In the genomic region with DNA sequence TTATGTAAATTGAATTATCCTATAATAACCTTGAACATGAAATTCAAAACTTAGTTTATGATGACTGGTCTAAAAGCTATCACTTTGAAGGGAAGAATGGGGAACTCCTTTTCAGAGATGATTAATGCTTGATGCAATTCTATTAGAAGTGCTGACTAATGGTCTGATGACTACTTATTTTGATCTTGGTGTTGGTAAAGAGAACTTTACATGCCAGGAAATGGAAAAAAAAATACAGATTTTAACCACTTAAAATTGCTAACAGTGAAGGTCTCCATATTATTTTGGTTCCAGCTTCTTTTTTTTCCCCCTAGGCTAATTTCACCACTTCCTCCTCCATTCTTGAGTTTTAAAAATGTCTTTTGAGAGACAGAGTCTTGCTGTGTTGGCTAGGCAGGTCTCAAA, we compare ENCODE assay signal across 11 cellular contexts. TPM values are rescaled to one million over a fixed set of nuclear protein-coding genes. Genes with fewer than 3 reads are reported as not detected.
A peak's percentile ranks its signal among the peaks of the same experiment; 100 is the strongest.
DNase-seq lines count a peak whose midpoint lies in the region; ATAC-seq and TF ChIP-seq lines count a peak whose summit lies in the region.
"Had no signal": no experiment of that assay in that cellular context is flagged by ENCODE, and none has a peak within 500 bp of the region (broad histone marks: within the 10 kb centered on the region; RNA-seq: fewer than 3 reads in every experiment).

No MANE protein-coding gene starts in this region.

- no peak for ATAC-seq in GM18907 (IDR thresholded peaks at IDR 0.05; ENCODE audit: unreplicated experiment)

- peak overlapping the region; percentile 58 for H3K27ac Mint-ChIP-seq in T-helper 2 cell treated with Interferon-gamma antibody and Interleukin-4, amounts not matched to agents 5 μg/mL and 100 μg/mL, for 36 hours

- no peak for DNase-seq in T-helper 2 cell treated with Interferon-gamma antibody and Interleukin-4, amounts not matched to agents 5 μg/mL and 100 μg/mL, for 36 hours (ENCODE audit: low spot score)
- no peak for DNase-seq in T-helper 2 cell
- DNase-seq in SJSA1 (ENCODE audit: low read depth in 1 of 2, low spot score in 2 of 2): peak in 1 of 2 experiments; percentile 21
- peak; percentile 83 to 86 for DNase-seq in erythroblast (lab: John Stamatoyannopoulos, UW)
- no peak for DNase-seq in NCI-H345 (lab: John Stamatoyannopoulos, UW)
- DNase-seq in HuH-7 (ENCODE audit: low spot score): no peak
- DNase-seq: C1 segment of cervical spinal cord, NCI-H2081 treated with DMSO at 0.1 percent for 48 hours, stomach had no signal

- TF ChIP-seq POLR2A in erythroblast (IDR thresholded peaks at IDR 0.05; ENCODE audit: low read length): peak; percentile 21

- no peak overlapping the region for H3K4me3 ChIP-seq in SJSA1
- H3K4me3 ChIP-seq in skin epidermis: no peak overlapping the region
- H3K4me3 ChIP-seq: stomach had no signal

- peak overlapping the region; percentile 18 for H3K4me3 Mint-ChIP-seq in T-helper 2 cell treated with Interferon-gamma antibody and Interleukin-4, amounts not matched to agents 5 μg/mL and 100 μg/mL, for 36 hours

- peaks cover 7% of the 10 kb centered on the region for H3K4me1 ChIP-seq in SJSA1 (replicated peaks)

- H3K27ac ChIP-seq in SJSA1: peak overlapping the region; percentile 23
- H3K27ac ChIP-seq in skin epidermis: peak overlapping the region in 15 of 21 experiments; percentile 1 to 81 (median 56)

- no peaks in the 10 kb centered on the region; the same call in 1 of the 2 replicates for H3K27me3 ChIP-seq in SJSA1 (replicated peaks)
- H3K27me3 ChIP-seq: stomach had no signal

- H3K36me3 Mint-ChIP-seq in T-helper 2 cell treated with Interferon-gamma antibody and Interleukin-4, amounts not matched to agents 5 μg/mL and 100 μg/mL, for 36 hours (ENCODE audit: low read depth): peaks cover 6% of the 10 kb centered on the region

- peaks cover 56% of the 10 kb centered on the region for H3K4me1 Mint-ChIP-seq in T-helper 2 cell treated with Interferon-gamma antibody and Interleukin-4, amounts not matched to agents 5 μg/mL and 100 μg/mL, for 36 hours (ENCODE audit: low read depth)

- H3K9me3 ChIP-seq in SJSA1 (replicated peaks): no peaks in the 10 kb centered on the region
- H3K9me3 ChIP-seq: stomach had no signal

- H3K36me3 ChIP-seq in SJSA1: no peaks in the 10 kb centered on the region
- H3K36me3 ChIP-seq: stomach had no signal

- H3K9me3 Mint-ChIP-seq in T-helper 2 cell treated with Interferon-gamma antibody and Interleukin-4, amounts not matched to agents 5 μg/mL and 100 μg/mL, for 36 hours: peaks cover 3% of the 10 kb centered on the region

- no peaks in the 10 kb centered on the region for H3K27me3 Mint-ChIP-seq in T-helper 2 cell treated with Interferon-gamma antibody and Interleukin-4, amounts not matched to agents 5 μg/mL and 100 μg/mL, for 36 hours (ENCODE audit: low read depth)

RNA-seq across cellular contexts. Expression of a gene that starts 22.9 kb away (rescaled TPM):
- 3.7 and 13.3 TPM in 2 replicates for total RNA-seq in SJSA1 (2014; rRNA removed; shearing (Covaris generic))

Comparison
In these comparisons a context has a peak if more than half of its experiments do, and no peak if none do; other contexts are left out.
1. DNase-seq: peak in erythroblast (2 of 2); none in T-helper 2 cell treated with Interferon-gamma antibody and Interleukin-4, amounts not matched to agents 5 μg/mL and 100 μg/mL, for 36 hours (single experiment), T-helper 2 cell (0 of 5), NCI-H345 (single experiment) and HuH-7 (single experiment).